In the genomic region with DNA sequence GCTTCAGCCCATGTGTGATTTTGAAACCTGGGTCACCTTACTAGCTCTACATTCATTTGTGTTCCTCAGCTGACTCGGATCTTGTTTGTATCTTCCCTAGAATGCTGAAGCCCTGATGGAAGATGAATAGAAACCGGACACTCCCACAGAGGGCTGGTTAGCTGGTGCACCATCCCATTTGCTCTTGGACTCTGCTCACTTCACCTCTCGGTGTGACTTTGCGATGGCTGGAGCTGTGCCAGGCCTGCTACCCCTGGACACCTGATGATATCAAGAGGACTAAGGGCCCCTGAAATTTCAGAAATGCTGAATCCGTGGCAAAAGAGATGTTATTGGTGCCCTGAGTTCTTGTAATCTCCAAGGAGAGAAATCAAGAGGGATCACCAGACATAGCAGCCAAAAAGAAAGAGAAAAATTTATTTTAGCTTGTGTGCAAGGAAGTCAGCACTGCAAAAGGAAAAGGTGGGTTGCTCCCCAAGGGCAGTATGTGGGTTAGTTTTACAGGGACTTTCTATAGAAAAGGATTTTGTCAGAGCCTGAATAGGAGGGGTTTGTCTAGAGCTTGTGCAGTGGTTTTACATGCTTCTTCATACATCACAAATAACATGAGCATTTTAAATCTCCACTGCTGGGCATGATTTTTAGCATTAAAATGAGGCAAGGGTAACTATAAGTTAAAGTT, we compare ENCODE assay signal across 11 cellular contexts.
DNase-seq lines count a peak whose midpoint lies in the region; ATAC-seq, FAIRE-seq and TF ChIP-seq lines count a peak whose summit lies in the region.
"Had no signal": no experiment of that assay in that cellular context is flagged by ENCODE, and none has a peak within 500 bp of the region (broad histone marks: within the 10 kb centered on the region; RNA-seq: fewer than 3 reads in every experiment).

No MANE protein-coding gene starts in this region.

- H3K4me1 ChIP-seq in endothelial cell of umbilical vein (ENCODE audit: control insufficient read depth, extremely low read depth, insufficient read depth, low read length) = peaks cover 43% of the 10 kb centered on the region
- peaks cover 19% of the 10 kb centered on the region for H3K4me1 ChIP-seq in GM23248 (ENCODE audit: insufficient read depth)
- H3K4me1 ChIP-seq: uterus had no signal

- H3K36me3 ChIP-seq in endothelial cell of umbilical vein (ENCODE audit: control insufficient read depth in 2 of 2, extremely low read depth in 1 of 2, insufficient read depth in 2 of 2, low read length in 2 of 2) (no peaks in the 10 kb centered on the region), GM23248 (ENCODE audit: low read depth) (no peaks in the 10 kb centered on the region)
- H3K36me3 ChIP-seq: uterus had no signal

- H3K27ac ChIP-seq in endothelial cell of umbilical vein (ENCODE audit: insufficient read depth, low read depth, low read length) (no peak overlapping the region), GM23248 (no peak overlapping the region)

- H3K9me1 ChIP-seq in endothelial cell of umbilical vein (replicated peaks; ENCODE audit: control insufficient read depth, extremely low read depth, insufficient read depth, low read length) = no peaks in the 10 kb centered on the region

- H3K4me2 ChIP-seq in endothelial cell of umbilical vein (ENCODE audit: insufficient read depth, low read length) = peak overlapping the region; percentile 13
- H3K4me2 ChIP-seq in GM23248 (ENCODE audit: unreplicated experiment) = no peak overlapping the region

- no peak for TF ChIP-seq POLR2A in GM18505 (IDR thresholded peaks at IDR 0.05; ENCODE audit: borderline replicate concordance, extremely low read depth, insufficient read depth, insufficient read length)
- TF ChIP-seq POLR2A in endothelial cell of umbilical vein (IDR thresholded peaks at IDR 0.05; ENCODE audit: low read depth, low read length) = no peak

- no peaks in the 10 kb centered on the region for H3K27me3 ChIP-seq in endothelial cell of umbilical vein (ENCODE audit: control insufficient read depth in 2 of 2, insufficient read depth in 2 of 2, low read length in 2 of 2)
- no peaks in the 10 kb centered on the region for H3K27me3 ChIP-seq in GM23248 (replicated peaks; ENCODE audit: insufficient read depth)
- H3K27me3 ChIP-seq: uterus had no signal

- intact Hi-C loops in endothelial cell of umbilical vein (cut with micrococcal nuclease) = loop anchor here (2.0 to 5.0 kb wide), 4 partner anchors 31 to 555 kb away; no protein-coding TSS in a partner anchor

- H3F3A ChIP-seq in GM23248 (ENCODE audit: insufficient read depth) = no peaks in the 10 kb centered on the region

- ATAC-seq in GM18505 (IDR thresholded peaks at IDR 0.05; ENCODE audit: unreplicated experiment) (peak; percentile 13), GM19467 (IDR thresholded peaks at IDR 0.05; ENCODE audit: unreplicated experiment) (peak; percentile 37), HG03060 (IDR thresholded peaks at IDR 0.05; ENCODE audit: low read depth, unreplicated experiment) (peak; percentile 15)

- H3K9ac ChIP-seq in endothelial cell of umbilical vein (replicated peaks; ENCODE audit: extremely low read depth, insufficient read depth, low read length) = no peak overlapping the region
- H3K9ac ChIP-seq in GM23248 = no peak overlapping the region

- in situ Hi-C loops in GM23248 (cut with MboI) = no loop called here

- no peak for TF ChIP-seq CTCF in endothelial cell of umbilical vein (IDR thresholded peaks at IDR 0.05; ENCODE audit: extremely low read depth in 1 of 2, insufficient read depth in 1 of 2, low read depth in 1 of 2, low read length in 2 of 2)

- no peak for FAIRE-seq in endothelial cell of umbilical vein (lab: Jason Lieb, UNC)

- POLR2A ChIA-PET in endothelial cell of umbilical vein (lab: Charles Lee) = no interaction called here

- H3K9me3 ChIP-seq in endothelial cell of umbilical vein (replicated peaks; ENCODE audit: control insufficient read depth, insufficient read depth, low read length) (no peaks in the 10 kb centered on the region), GM23248 (ENCODE audit: low read depth) (no peaks in the 10 kb centered on the region)
- H3K9me3 ChIP-seq: uterus had no signal

- no peaks in the 10 kb centered on the region for H3K9me2 ChIP-seq in GM23248 (ENCODE audit: insufficient read depth)

- H3K4me3 ChIP-seq in endothelial cell of umbilical vein (replicated peaks in 1 of 3; ENCODE audit: insufficient read depth in 1 of 3, low read depth in 1 of 3, low read length in 3 of 3) = no peak overlapping the region
- no peak overlapping the region for H3K4me3 ChIP-seq in GM23248
- H3K4me3 ChIP-seq: uterus had no signal

- dilution Hi-C loops in endothelial cell of umbilical vein (cut with MboI; ENCODE audit: extremely low pct_ligation_motif_present, low sequenced_read_pairs) = no loop called here

- H3K79me2 ChIP-seq in endothelial cell of umbilical vein (ENCODE audit: control insufficient read depth, insufficient read depth, low read length) (no peaks in the 10 kb centered on the region), GM23248 (ENCODE audit: insufficient read depth) (no peaks in the 10 kb centered on the region)

- H2AFZ ChIP-seq in endothelial cell of umbilical vein (ENCODE audit: low read depth, low read length) (peak overlapping the region; percentile 79), GM23248 (no peak overlapping the region)

- CTCF ChIA-PET in endothelial cell of umbilical vein (lab: Charles Lee) = no interaction called here

- H4K20me1 ChIP-seq in endothelial cell of umbilical vein (replicated peaks; ENCODE audit: control insufficient read depth, extremely low read depth, insufficient read depth, low read length) = no peaks in the 10 kb centered on the region
- no peaks in the 10 kb centered on the region for H4K20me1 ChIP-seq in GM23248 (ENCODE audit: insufficient read depth)

- BruUV-seq in endothelial cell of umbilical vein (replicated peaks; lab: Mats Ljungman, UMichigan) = no TSS peak

- DNase-seq in endothelial cell of umbilical vein (ENCODE audit: low read depth, low spot score) (peak; percentile 44), amniotic stem cell (lab: John Stamatoyannopoulos, UW) (no peak), GM23248 (no peak), T-helper 2 cell (no peak)
- no peak for DNase-seq in activated naive CD4-positive, alpha-beta T cell (lab: John Stamatoyannopoulos, UW)
- DNase-seq: DMS53, NCI-H774, uterus had no signal

- 67 to 80% methylated on average over 5 of the region's 5 CpGs for WGBS in GM23248 (ENCODE audit: low coverage in 1 of 2, low lambda C conversion rate in 2 of 2, missing lambda C conversion rate in 2 of 2), 2 experiments

TF ChIP-seq in endothelial cell of umbilical vein, 7 proteins besides CTCF, POLR2A, EP300 and RAD21:
- TF ChIP-seq, protein P1, sequence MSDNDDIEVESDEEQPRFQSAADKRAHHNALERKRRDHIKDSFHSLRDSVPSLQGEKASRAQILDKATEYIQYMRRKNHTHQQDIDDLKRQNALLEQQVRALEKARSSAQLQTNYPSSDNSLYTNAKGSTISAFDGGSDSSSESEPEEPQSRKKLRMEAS (IDR thresholded peaks at IDR 0.05; ENCODE audit: insufficient read depth, insufficient read length) = no peak
- TF ChIP-seq FOS (IDR thresholded peaks at IDR 0.05; ENCODE audit: borderline replicate concordance, insufficient read depth, low read length) (no peak), MYC (IDR thresholded peaks at IDR 0.05; ENCODE audit: low read depth, low read length) (no peak), POLR2AphosphoS5 (IDR thresholded peaks at IDR 0.05; ENCODE audit: insufficient read depth, low read depth, low read length) (no peak), JUN (IDR thresholded peaks at IDR 0.05; ENCODE audit: borderline replicate concordance, insufficient read depth, insufficient read length, low read depth) (no peak), GATA2 (IDR thresholded peaks at IDR 0.05; ENCODE audit: insufficient read depth, insufficient read length, low read depth, low read length) (no peak), EZH2 (IDR thresholded peaks at IDR 0.05; ENCODE audit: borderline replicate concordance, low read depth, low read length, severe bottlenecking) (no peak)
